ENCODE assay signal across 32 cellular contexts in genomic region chr10:58486821-58487220, GRCh38. TPM values are rescaled to one million over a fixed set of nuclear protein-coding genes. Genes with fewer than 3 reads are reported as not detected.
DNase-seq lines count a peak whose midpoint lies in the region; ATAC-seq, FAIRE-seq and TF ChIP-seq lines count a peak whose summit lies in the region.
"Had no signal": no experiment of that assay in that cellular context is flagged by ENCODE, and none has a peak within 500 bp of the region (broad histone marks: within the 10 kb centered on the region; RNA-seq: fewer than 3 reads in every experiment).

No MANE protein-coding gene starts in this region.

- no peak overlapping the region for H3K27ac ChIP-seq in HEK293 (ENCODE audit: extremely low read depth, low read depth, low read length)
- no peak overlapping the region for H3K27ac ChIP-seq in astrocyte (ENCODE audit: low read depth, low read length)
- H3K27ac ChIP-seq: lower lobe of right lung, pancreas, Peyer's patch, SK-N-MC, upper lobe of left lung had no signal

- H3K36me3 ChIP-seq in HEK293 (ENCODE audit: control insufficient read depth in 2 of 2, insufficient read depth in 1 of 2, low read length in 2 of 2) (no peaks in the 10 kb centered on the region), astrocyte (ENCODE audit: insufficient read depth, low read length) (no peaks in the 10 kb centered on the region)
- H3K36me3 ChIP-seq: lower lobe of right lung, pancreas, Peyer's patch, upper lobe of left lung had no signal

- intact Hi-C loops in left ventricle myocardium superior (cut with micrococcal nuclease) = no loop called here

- CTCF ChIA-PET in HEK293 (lab: Yijun Ruan, JAX) = interaction anchor here (0.6 kb wide), 2 partner anchors 51 to 162 kb away, joined by 3 to 5 read pairs; no protein-coding TSS in a partner anchor

- H3K4me1 Mint-ChIP-seq in astrocyte (ENCODE audit: low read depth, unreplicated experiment) = peaks cover 11% of the 10 kb centered on the region
- H3K4me1 Mint-ChIP-seq: activated T-helper 17 cell treated with anti-CD3 and anti-CD28 coated beads, Interleukin-2, amount 50 U/mL, for 72 hours; stimulated activated memory B cell treated with anti-CD40 and anti-IgM and Interleukin-4, amounts not matched to agents 10 μg/mL and 1 μg/mL and 100 μg/mL, for 72 hours had no signal

- ATAC-seq in left ventricle myocardium superior (peak; percentile 63), HG03378 (IDR thresholded peaks at IDR 0.05; ENCODE audit: unreplicated experiment) (no peak), GM21390 (IDR thresholded peaks at IDR 0.05; ENCODE audit: unreplicated experiment) (no peak)
- ATAC-seq: activated CD8-positive, alpha-beta T cell treated with anti-CD3 and anti-CD28 coated beads for 36 hours; activated T-helper 17 cell treated with anti-CD3 and anti-CD28 coated beads, Interleukin-2, amount 50 U/mL, for 72 hours; lower lobe of right lung; pancreas; stimulated activated memory B cell treated with anti-CD40 and anti-IgM and Interleukin-4, amounts not matched to agents 10 μg/mL and 1 μg/mL and 100 μg/mL, for 72 hours had no signal

- no peaks in the 10 kb centered on the region for H3K27me3 ChIP-seq in astrocyte (ENCODE audit: insufficient read depth, low read length)
- H3K27me3 ChIP-seq: pancreas, Peyer's patch, upper lobe of left lung had no signal

- DNase-seq in AG20443 (ENCODE audit: low spot score) (peak; percentile 39), astrocyte (ENCODE audit: low read depth) (peak; percentile 68), left ventricle myocardium superior (no peak), dedifferentiated amniotic fluid mesenchymal stem cell (ENCODE audit: extremely low spot score) (no peak)
- DNase-seq: activated CD4-positive, alpha-beta T cell treated with anti-CD3 and anti-CD28 coated beads for 1 hour; activated CD8-positive, alpha-beta T cell treated with anti-CD3 and anti-CD28 coated beads for 36 hours; anterior cingulate cortex; islet precursor cell; lower lobe of right lung; NCI-H1417 treated with DMSO at 0.1 percent for 48 hours; NCI-H2081 treated with DMSO at 0.1 percent for 48 hours; NCI-H345; NCI-H748 treated with DMSO at 0.1 percent for 48 hours; pancreas; Peyer's patch; right cardiac atrium; stimulated activated CD4-positive, alpha-beta T cell treated with anti-CD3 and anti-CD28 coated beads, Interleukin-12 subunit alpha, Interleukin-12 subunit beta, amount 100 ng/mL, for 4 hours; stimulated activated CD4-positive, alpha-beta T cell treated with anti-CD3 and anti-CD28 coated beads, Interleukin-4, amount 100 ng/mL, for 24 hours; substantia nigra; upper lobe of left lung had no signal

- H3K9me3 Mint-ChIP-seq in astrocyte (ENCODE audit: unreplicated experiment) = peaks cover 1% of the 10 kb centered on the region
- H3K9me3 Mint-ChIP-seq: activated CD8-positive, alpha-beta T cell treated with anti-CD3 and anti-CD28 coated beads for 36 hours; activated T-helper 17 cell treated with anti-CD3 and anti-CD28 coated beads, Interleukin-2, amount 50 U/mL, for 72 hours; stimulated activated memory B cell treated with anti-CD40 and anti-IgM and Interleukin-4, amounts not matched to agents 10 μg/mL and 1 μg/mL and 100 μg/mL, for 72 hours; T-helper 1 cell treated with Interleukin-12 subunit alpha and Interleukin-12 subunit beta and Interleukin-4 antibody, amounts not matched to agents 30 μg/mL and 1 μg/mL, for 36 hours had no signal

- no peaks in the 10 kb centered on the region for H3K9me3 ChIP-seq in HEK293 (ENCODE audit: control insufficient read depth, insufficient read depth, low read depth, low read length)
- no peaks in the 10 kb centered on the region for H3K9me3 ChIP-seq in astrocyte (ENCODE audit: insufficient read depth, low read depth, low read length)
- H3K9me3 ChIP-seq: lower lobe of right lung, pancreas, Peyer's patch, upper lobe of left lung had no signal

- H3K9ac ChIP-seq in astrocyte (ENCODE audit: low read length) = no peak overlapping the region

- H4K20me1 ChIP-seq in astrocyte (ENCODE audit: insufficient read depth, low read length) = no peaks in the 10 kb centered on the region

- H3K4me3 Mint-ChIP-seq in astrocyte (ENCODE audit: unreplicated experiment) = no peak overlapping the region
- H3K4me3 Mint-ChIP-seq: activated CD8-positive, alpha-beta T cell treated with anti-CD3 and anti-CD28 coated beads for 36 hours; activated naive CD8-positive, alpha-beta T cell; activated T-helper 17 cell treated with anti-CD3 and anti-CD28 coated beads, Interleukin-2, amount 50 U/mL, for 72 hours; stimulated activated memory B cell treated with anti-CD40 and anti-IgM and Interleukin-4, amounts not matched to agents 10 μg/mL and 1 μg/mL and 100 μg/mL, for 72 hours; T-helper 1 cell treated with Interleukin-12 subunit alpha and Interleukin-12 subunit beta and Interleukin-4 antibody, amounts not matched to agents 30 μg/mL and 1 μg/mL, for 36 hours had no signal

- H3K27ac Mint-ChIP-seq in astrocyte (ENCODE audit: unreplicated experiment) = no peak overlapping the region
- H3K27ac Mint-ChIP-seq: activated CD8-positive, alpha-beta T cell treated with anti-CD3 and anti-CD28 coated beads for 36 hours; activated naive CD8-positive, alpha-beta T cell; activated T-helper 17 cell treated with anti-CD3 and anti-CD28 coated beads, Interleukin-2, amount 50 U/mL, for 72 hours; stimulated activated memory B cell treated with anti-CD40 and anti-IgM and Interleukin-4, amounts not matched to agents 10 μg/mL and 1 μg/mL and 100 μg/mL, for 72 hours; T-helper 1 cell treated with Interleukin-12 subunit alpha and Interleukin-12 subunit beta and Interleukin-4 antibody, amounts not matched to agents 30 μg/mL and 1 μg/mL, for 36 hours had no signal

- TF ChIP-seq CTCF in HEK293 (tag by site-specific recombination; IDR thresholded peaks at IDR 0.05) (no peak), astrocyte (IDR thresholded peaks at IDR 0.05; ENCODE audit: insufficient read depth, low read depth, low read length) (no peak)

- no peaks in the 10 kb centered on the region for H3K79me2 ChIP-seq in astrocyte (ENCODE audit: insufficient read depth, low read length)

- POLR2A ChIA-PET in HEK293 (lab: Yijun Ruan, JAX) = no interaction called here

- no peak overlapping the region for H3K4me3 ChIP-seq in HEK293 (ENCODE audit: low read depth, low read length)
- H3K4me3 ChIP-seq in astrocyte (ENCODE audit: insufficient read depth, low read depth, low read length) = no peak overlapping the region
- H3K4me3 ChIP-seq: lower lobe of right lung, pancreas, Peyer's patch, SK-N-MC, upper lobe of left lung had no signal

- no peaks in the 10 kb centered on the region for H3K4me1 ChIP-seq in HEK293 (ENCODE audit: control insufficient read depth, insufficient read depth, low read length)
- no peaks in the 10 kb centered on the region for H3K4me1 ChIP-seq in astrocyte (ENCODE audit: insufficient read depth, low read length)
- H3K4me1 ChIP-seq: lower lobe of right lung, pancreas, Peyer's patch, upper lobe of left lung had no signal

- no peaks in the 10 kb centered on the region for H3K27me3 Mint-ChIP-seq in astrocyte (ENCODE audit: low read depth, unreplicated experiment)

- H2AFZ ChIP-seq in astrocyte (ENCODE audit: low read depth, low read length) = no peak overlapping the region

- no peaks in the 10 kb centered on the region for H3K36me3 Mint-ChIP-seq in astrocyte (ENCODE audit: low read depth, unreplicated experiment)
- H3K36me3 Mint-ChIP-seq: activated naive CD8-positive, alpha-beta T cell; stimulated activated memory B cell treated with anti-CD40 and anti-IgM and Interleukin-4, amounts not matched to agents 10 μg/mL and 1 μg/mL and 100 μg/mL, for 72 hours had no signal

- H3K4me2 ChIP-seq in astrocyte (ENCODE audit: low read length) = no peak overlapping the region

- FAIRE-seq in astrocyte (lab: Jason Lieb, UNC) = no peak
- FAIRE-seq: D721Med, endometrium, pancreas, TTC549 had no signal

TF ChIP-seq in HEK293, 187 proteins besides CTCF, POLR2A, EP300 and RAD21:
- TF ChIP-seq PRDM10 (tag by site-specific recombination; IDR thresholded peaks at IDR 0.05) (0 out of 2 replicates have a peak, but pooled peaks have one; percentile 14), ZNF112 (tag by site-specific recombination; IDR thresholded peaks at IDR 0.05) (no peak)

RNA-seq across cellular contexts. Expression of gene BICC1, which starts 25.9 kb away (rescaled TPM):
- total RNA-seq in astrocyte = 23.0 and 37.5 TPM in 2 replicates
- total RNA-seq in left ventricle myocardium superior = 4.9 TPM
- total RNA-seq: activated CD8-positive, alpha-beta T cell treated with anti-CD3 and anti-CD28 coated beads for 36 hours; dermis microvascular lymphatic vessel endothelial cell had no signal

Comparison
In these comparisons a context has a peak if more than half of its experiments do, and no peak if none do; other contexts are left out.
1. DNase-seq: peak in AG20443 (single experiment) and astrocyte (single experiment); none in left ventricle myocardium superior (single experiment) and dedifferentiated amniotic fluid mesenchymal stem cell (single experiment).